Comparison of ENCODE assay signal across 8 cellular contexts in the genomic region with DNA sequence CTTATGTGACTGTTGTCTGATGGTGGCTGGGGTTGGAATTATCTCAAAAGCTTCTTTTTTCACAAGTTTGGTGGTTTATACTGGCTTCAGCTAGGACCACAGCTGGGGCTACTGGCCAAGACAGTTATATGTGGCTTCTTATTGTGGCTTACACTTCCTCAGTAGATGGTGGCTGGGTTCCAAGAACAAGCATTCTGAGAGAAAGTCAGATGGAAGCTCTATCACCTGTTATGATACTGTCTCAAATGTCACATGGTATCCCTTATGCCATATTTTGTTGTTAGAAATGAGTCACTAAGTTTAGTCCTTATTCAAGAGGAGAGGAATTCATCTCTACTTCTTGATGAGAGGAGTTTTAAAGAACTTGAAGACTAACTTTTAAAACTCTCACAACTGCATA. TPM values are rescaled to one million over a fixed set of nuclear protein-coding genes. Genes with fewer than 3 reads are reported as not detected.
DNase-seq lines count a peak whose midpoint lies in the region; ATAC-seq and TF ChIP-seq lines count a peak whose summit lies in the region.

No MANE protein-coding gene starts in this region.

- peak; percentile 96 for ATAC-seq in GM18498 (IDR thresholded peaks at IDR 0.05; ENCODE audit: unreplicated experiment)
- peak; percentile 94 for ATAC-seq in GM21526 (IDR thresholded peaks at IDR 0.05; ENCODE audit: low FRiP score, unreplicated experiment)
- ATAC-seq in HG03575 (IDR thresholded peaks at IDR 0.05; ENCODE audit: extremely low read depth, insufficient number of reproducible peaks, low FRiP score, unreplicated experiment), result peak; percentile 91
- no peak for ATAC-seq in aorta (ENCODE audit: low FRiP score)

- peaks cover 0 to 7% of the 10 kb centered on the region in 2 donors for H3K36me3 ChIP-seq in aorta (ENCODE audit: control insufficient read depth in 1 of 2, insufficient read depth in 2 of 2, low read length in 1 of 2)
- H3K36me3 ChIP-seq in effector memory CD4-positive, alpha-beta T cell (ENCODE audit: control insufficient read depth, insufficient read depth, low read length), result no peaks in the 10 kb centered on the region

- intact Hi-C loops in aorta (cut with DNase I), result no loop called here

- no peak for TF ChIP-seq CTCF in cardiac fibroblast (IDR thresholded peaks at IDR 0.05; ENCODE audit: low read depth, low read length)

- no peaks in the 10 kb centered on the region for H3K4me1 ChIP-seq in aorta (ENCODE audit: control insufficient read depth in 1 of 2, insufficient read depth in 2 of 2, low read length in 2 of 2)
- no peaks in the 10 kb centered on the region for H3K4me1 ChIP-seq in effector memory CD4-positive, alpha-beta T cell (ENCODE audit: control insufficient read depth, insufficient read depth, low read length, poor library complexity, severe bottlenecking)

- no peaks in the 10 kb centered on the region for H3K27me3 ChIP-seq in aorta (ENCODE audit: control insufficient read depth in 1 of 2, insufficient read depth in 2 of 2, low read length in 1 of 2)
- no peaks in the 10 kb centered on the region for H3K27me3 ChIP-seq in effector memory CD4-positive, alpha-beta T cell (replicated peaks; ENCODE audit: control insufficient read depth, insufficient read depth, low read length, poor library complexity, severe bottlenecking)

- DNase-seq in cardiac fibroblast (ENCODE audit: low read depth in 2 of 2) (peak; percentile 59 to 77), aorta (no peak), AG08396 (ENCODE audit: low spot score) (no peak), Ammon's horn (ENCODE audit: low spot score) (no peak)
- DNase-seq in effector memory CD4-positive, alpha-beta T cell, result no peak

- no peak overlapping the region for H3K27ac ChIP-seq in aorta (ENCODE audit: low read depth in 1 of 2, low read length in 2 of 2)
- no peak overlapping the region for H3K27ac ChIP-seq in effector memory CD4-positive, alpha-beta T cell (ENCODE audit: insufficient read depth, low read length, poor library complexity, severe bottlenecking)

- no peaks in the 10 kb centered on the region for H3K9me3 ChIP-seq in aorta (ENCODE audit: control insufficient read depth, low read length)
- no peaks in the 10 kb centered on the region for H3K9me3 ChIP-seq in effector memory CD4-positive, alpha-beta T cell (ENCODE audit: control insufficient read depth, low read length)

- H3K4me3 ChIP-seq in cardiac fibroblast (replicated peaks in 1 of 2; ENCODE audit: low read depth in 2 of 2, low read length in 2 of 2) (no peak overlapping the region), aorta (ENCODE audit: low read length in 2 of 2) (no peak overlapping the region)
- H3K4me3 ChIP-seq in effector memory CD4-positive, alpha-beta T cell (ENCODE audit: insufficient read depth, low read depth, low read length, poor library complexity, severe bottlenecking), result no peak overlapping the region

RNA-seq across cellular contexts. Expression of a gene that starts 41.6 kb away (rescaled TPM):
- 10 to 100 TPM; 13.1 to 14.2 TPM for total RNA-seq in aorta
- 10 to 100 TPM in 1 of 2 donors, 1 to 10 TPM in 1; 6.4 to 14.7 TPM for polyA plus RNA-seq in aorta

Comparison
In these comparisons a context has a peak if more than half of its experiments do, and no peak if none do; other contexts are left out.
1. DNase-seq: peak in cardiac fibroblast (2 of 2); none in aorta (0 of 2), AG08396 (single experiment), Ammon's horn (single experiment) and effector memory CD4-positive, alpha-beta T cell (0 of 3).